8 cellular contexts compared by ENCODE assay signal in the genomic region with DNA sequence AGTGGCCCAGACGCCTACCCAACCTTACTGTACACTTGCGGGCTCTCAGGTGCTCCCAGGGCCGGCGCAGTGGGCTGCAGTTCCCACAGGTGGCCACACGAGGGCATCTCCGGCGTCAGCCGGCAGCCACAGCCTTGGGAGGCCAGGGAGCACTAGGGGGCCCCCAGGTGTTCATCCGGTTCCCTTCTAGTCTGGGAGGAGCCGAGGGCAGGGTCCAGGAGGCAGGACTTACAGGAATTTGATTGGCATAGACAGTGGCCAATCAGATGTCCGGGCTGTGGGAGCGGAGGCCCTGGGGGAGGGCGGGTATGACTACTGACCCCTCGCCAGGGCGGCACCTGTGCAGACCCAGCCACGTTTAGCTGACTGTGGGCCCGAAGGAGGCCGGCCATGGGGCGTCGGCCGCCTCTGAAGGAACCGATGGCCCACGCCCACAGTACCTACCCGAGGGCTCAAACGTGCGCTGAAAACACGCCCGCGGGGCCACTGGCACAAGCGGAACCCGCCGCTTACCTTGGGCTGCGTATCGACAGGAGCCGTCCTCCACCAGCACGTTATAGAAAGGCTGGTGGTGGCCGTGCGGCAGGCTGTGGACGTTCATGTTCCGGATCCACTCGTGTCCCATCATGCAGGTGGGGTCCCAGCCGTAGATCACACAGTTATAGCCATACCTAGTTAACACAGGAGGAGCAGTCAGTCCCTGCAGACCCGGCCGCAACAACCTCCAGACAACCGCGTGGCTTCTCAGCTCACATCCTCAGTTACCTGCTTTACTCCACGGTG. TPM values are rescaled to one million over a fixed set of nuclear protein-coding genes. Genes with fewer than 3 reads are reported as not detected.
DNase-seq lines count a peak whose midpoint lies in the region; ATAC-seq and TF ChIP-seq lines count a peak whose summit lies in the region.

No MANE protein-coding gene starts in this region.

- H3K9me3 Mint-ChIP-seq in naive thymus-derived CD4-positive, alpha-beta T cell, result peaks cover 0 to 2% (median 0%) of the 10 kb centered on the region in 11 donors

- H3K4me3 ChIP-seq in naive thymus-derived CD4-positive, alpha-beta T cell (ENCODE audit: low read length), result no peak overlapping the region

- H3K4me3 Mint-ChIP-seq in naive thymus-derived CD4-positive, alpha-beta T cell, result no peak overlapping the region

- CTCF ChIA-PET in naive thymus-derived CD4-positive, alpha-beta T cell (lab: Charles Lee), result no interaction called here

- peak; percentile 73 for ATAC-seq in HG02885 (IDR thresholded peaks at IDR 0.05; ENCODE audit: poor library complexity, unreplicated experiment)
- peak; percentile 87 for ATAC-seq in naive thymus-derived CD4-positive, alpha-beta T cell

- H3K27me3 Mint-ChIP-seq in naive thymus-derived CD4-positive, alpha-beta T cell, result peaks cover 0 to 2% (median 0%) of the 10 kb centered on the region in 5 donors

- DNase-seq in NCI-H2171 treated with DMSO at 0.1 percent for 48 hours (lab: John Stamatoyannopoulos, UW) (peak; percentile 88), ecto neural progenitor cell (ENCODE audit: low spot score) (peak; percentile 92), pons (ENCODE audit: low spot score) (no peak)
- DNase-seq in activated CD4-positive, alpha-beta T cell treated with anti-CD3 and anti-CD28 coated beads, Interleukin-2, amount 50 U/mL, for 24 hours (ENCODE audit: low read depth in 1 of 2, low spot score in 1 of 2), result peak; percentile 51 to 58
- DNase-seq in naive thymus-derived CD4-positive, alpha-beta T cell, result peak; percentile 49 to 75 (median 67)
- peak; percentile 42 to 73 (median 57) for DNase-seq in stimulated activated naive CD4-positive, alpha-beta T cell (lab: John Stamatoyannopoulos, UW)

- intact Hi-C loops in naive thymus-derived CD4-positive, alpha-beta T cell (cut with micrococcal nuclease), result loop anchor here (1.0 kb wide), 1 partner anchor 35 kb away; a partner anchor contains a TSS

- H3K4me1 Mint-ChIP-seq in naive thymus-derived CD4-positive, alpha-beta T cell, result peaks cover 2 to 26% (median 10%) of the 10 kb centered on the region in 7 donors

- no peaks in the 10 kb centered on the region for H3K9me3 ChIP-seq in naive thymus-derived CD4-positive, alpha-beta T cell (ENCODE audit: control insufficient read depth in 2 of 3, low read length in 3 of 3)

- H3K27ac ChIP-seq in naive thymus-derived CD4-positive, alpha-beta T cell (ENCODE audit: low read depth, low read length), result no peak overlapping the region

- POLR2A ChIA-PET in naive thymus-derived CD4-positive, alpha-beta T cell (lab: Charles Lee), result no interaction called here

- peak; percentile 89 for TF ChIP-seq CTCF in GM12874 (IDR thresholded peaks at IDR 0.05; ENCODE audit: insufficient read depth, low read depth, low read length)

- H3K36me3 ChIP-seq in naive thymus-derived CD4-positive, alpha-beta T cell (ENCODE audit: control insufficient read depth in 2 of 3, insufficient read depth in 3 of 3, low read length in 3 of 3), result peaks cover 21 to 84% (median 37%) of the 10 kb centered on the region in 3 experiments

- H3K27ac Mint-ChIP-seq in naive thymus-derived CD4-positive, alpha-beta T cell, result peak overlapping the region in 1 of 9 donors; percentile 59

- H3K27me3 ChIP-seq in naive thymus-derived CD4-positive, alpha-beta T cell (ENCODE audit: control insufficient read depth in 2 of 2, insufficient read depth in 2 of 2, low read length in 2 of 2), result no peaks in the 10 kb centered on the region

- peaks cover 28 to 67% (median 39%) of the 10 kb centered on the region in 5 donors for H3K36me3 Mint-ChIP-seq in naive thymus-derived CD4-positive, alpha-beta T cell

- peaks cover 0 to 4% of the 10 kb centered on the region in 2 donors for H3K4me1 ChIP-seq in naive thymus-derived CD4-positive, alpha-beta T cell (ENCODE audit: control insufficient read depth in 2 of 2, insufficient read depth in 2 of 2, low read length in 2 of 2)

RNA-seq across cellular contexts. Expression of a gene that starts 34.8 kb away (rescaled TPM):
- total RNA-seq in naive thymus-derived CD4-positive, alpha-beta T cell, result 10 to 100 TPM; 30.4 to 62.9 (median 48.6) TPM
- 10 to 100 TPM; 51.4 to 52.9 TPM for polyA plus RNA-seq in naive thymus-derived CD4-positive, alpha-beta T cell

RNA-seq across cellular contexts. Expression of a gene that starts 56.3 kb away (rescaled TPM):
- 10 to 100 TPM in 2 of 5 experiments, 1 to 10 TPM in 1, not detected in 2; 4.6 to 41.1 (median 25.8) TPM for total RNA-seq in naive thymus-derived CD4-positive, alpha-beta T cell
- polyA plus RNA-seq in naive thymus-derived CD4-positive, alpha-beta T cell, result 1 to 10 TPM in 1 of 2 donors, under 1 TPM in 1; 0.82 to 3.5 TPM
